Comparison of ENCODE assay signal across 9 cellular contexts in genomic region chr12:57591567-57592325, GRCh38. TPM values are rescaled to one million over a fixed set of nuclear protein-coding genes. Genes with fewer than 3 reads are reported as not detected.
DNase-seq lines count a peak whose midpoint lies in the region; ATAC-seq, FAIRE-seq and TF ChIP-seq lines count a peak whose summit lies in the region.
"Had no signal": no experiment of that assay in that cellular context is flagged by ENCODE, and none has a peak within 500 bp of the region (broad histone marks: within the 10 kb centered on the region; RNA-seq: fewer than 3 reads in every experiment).

No MANE protein-coding gene starts in this region.

- peaks cover 31% of the 10 kb centered on the region for H3K36me3 Mint-ChIP-seq in activated T-cell treated with anti-CD3 and anti-CD28 coated beads, Interleukin-2, amount 50 U/mL, for 24 hours (ENCODE audit: low read depth)
- H3K36me3 Mint-ChIP-seq in immature natural killer cell = peaks cover 2 to 8% (median 7%) of the 10 kb centered on the region in 3 donors

- H3K9ac ChIP-seq in GM12878 (ENCODE audit: control insufficient read depth, insufficient read depth, low read length) (peak overlapping the region; percentile 67), smooth muscle cell (ENCODE audit: low read depth) (peak overlapping the region; percentile 59)

- no peak for DNase-seq in activated T-cell treated with anti-CD3 and anti-CD28 coated beads, Interleukin-2, amount 50 U/mL, for 24 hours
- no peak for DNase-seq in activated T-cell treated with anti-CD3 and anti-CD28 coated beads, Interleukin-2, amount 50 U/mL, for 1 hour
- DNase-seq in Jurkat, Clone E6-1 (ENCODE audit: low read depth, low spot score) = no peak
- DNase-seq in GM12878 (ENCODE audit: low read depth, low spot score) (no peak), immature natural killer cell (no peak), smooth muscle cell (lab: John Stamatoyannopoulos, UW; ENCODE audit: unreplicated experiment) (no peak), GM10266 (ENCODE audit: extremely low spot score) (no peak), dedifferentiated amniotic fluid mesenchymal stem cell (ENCODE audit: extremely low spot score) (no peak)

- peak; percentile 55 for ATAC-seq in GM12878

- H3K9me3 Mint-ChIP-seq in activated T-cell treated with anti-CD3 and anti-CD28 coated beads, Interleukin-2, amount 50 U/mL, for 24 hours = no peaks in the 10 kb centered on the region
- H3K9me3 Mint-ChIP-seq in immature natural killer cell = no peaks in the 10 kb centered on the region

- H3K36me3 ChIP-seq in GM12878 (ENCODE audit: control insufficient read depth in 2 of 2, insufficient read depth in 2 of 2, low read length in 1 of 2) = no peaks in the 10 kb centered on the region
- no peaks in the 10 kb centered on the region for H3K36me3 ChIP-seq in smooth muscle cell (ENCODE audit: low read depth)

- H3F3A ChIP-seq in smooth muscle cell (ENCODE audit: low read depth) = no peaks in the 10 kb centered on the region

- H3K9me3 ChIP-seq in GM12878 (replicated peaks; ENCODE audit: control insufficient read depth, insufficient read depth, low read length) (no peaks in the 10 kb centered on the region), smooth muscle cell (replicated peaks; ENCODE audit: low read depth) (no peaks in the 10 kb centered on the region)

- no peak for FAIRE-seq in GM12878 (lab: Jason Lieb, UNC)

- intact Hi-C loops in GM12878 (cut with micrococcal nuclease; ENCODE audit: unreplicated experiment) = loop anchor here (5.0 kb wide), 1 partner anchor 101 kb away; the partner anchor contains the start of gene OS9

- no peak for TF ChIP-seq EP300 in GM12878 (IDR thresholded peaks at IDR 0.05; ENCODE audit: borderline replicate concordance in 1 of 2, control insufficient read depth in 1 of 2, low read depth in 2 of 2, low read length in 2 of 2)

- H3K4me3 ChIP-seq in Jurkat, Clone E6-1 (ENCODE audit: low read length) = peak overlapping the region; percentile 68
- H3K4me3 ChIP-seq in GM12878 (peak overlapping the region; percentile 98), smooth muscle cell (peak overlapping the region; percentile 88)

- H3K4me1 ChIP-seq in GM12878 (ENCODE audit: control insufficient read depth, insufficient read depth, low read length) (peaks cover 4% of the 10 kb centered on the region; the same call in 1 of the 2 replicates), smooth muscle cell (ENCODE audit: low read depth) (peaks cover 11% of the 10 kb centered on the region)

- peak overlapping the region; percentile 84 for H3K27ac Mint-ChIP-seq in activated T-cell treated with anti-CD3 and anti-CD28 coated beads, Interleukin-2, amount 50 U/mL, for 24 hours
- H3K27ac Mint-ChIP-seq in immature natural killer cell = peak overlapping the region; percentile 64 to 95 (median 92)

- H2AFZ ChIP-seq in GM12878 (ENCODE audit: control insufficient read depth, low read depth, low read length) = peak overlapping the region; percentile 93
- H2AFZ ChIP-seq in smooth muscle cell (ENCODE audit: low read depth) = peak overlapping the region; percentile 98

- POLR2A ChIA-PET in GM12878 (lab: Charles Lee) = interaction anchor here (0.9 to 2.0 kb wide), 6 partner anchors 9 to 71 kb away, joined by 3 to 9 read pairs (median 4); partner anchors contain the start of genes ARHGEF25 and DDIT3

- in situ Hi-C loops in GM12878 (cut with MboI) = no loop called here

- no TSS peak for BruUV-seq in GM12878 (replicated peaks; lab: Mats Ljungman, UMichigan)

- SMC1A ChIA-PET in GM12878 (lab: Charles Lee; ENCODE audit: uncharacterized antibody, unreplicated experiment) = interaction anchor here (0.6 to 2.8 kb wide), 8 partner anchors 9 to 181 kb away, joined by 3 to 15 read pairs (median 4); no protein-coding TSS in a partner anchor

- H3K79me2 ChIP-seq in GM12878 (ENCODE audit: control insufficient read depth, insufficient read depth, low read length) = peaks cover 7% of the 10 kb centered on the region
- peaks cover 8% of the 10 kb centered on the region for H3K79me2 ChIP-seq in smooth muscle cell (ENCODE audit: low read depth)

- H4K20me1 ChIP-seq in GM12878 (ENCODE audit: control insufficient read depth, insufficient read depth) (no peaks in the 10 kb centered on the region), smooth muscle cell (ENCODE audit: low read depth) (peaks cover 22% of the 10 kb centered on the region)

- H3K27me3 ChIP-seq in GM12878 (replicated peaks in 1 of 2; ENCODE audit: control insufficient read depth in 2 of 2, insufficient read depth in 2 of 2, low read length in 1 of 2) = no peaks in the 10 kb centered on the region
- peaks cover 10% of the 10 kb centered on the region for H3K27me3 ChIP-seq in smooth muscle cell (ENCODE audit: low read depth)

- H3K27me3 Mint-ChIP-seq in activated T-cell treated with anti-CD3 and anti-CD28 coated beads, Interleukin-2, amount 50 U/mL, for 24 hours = no peaks in the 10 kb centered on the region
- peaks cover 0 to 8% (median 0%) of the 10 kb centered on the region in 3 donors for H3K27me3 Mint-ChIP-seq in immature natural killer cell (ENCODE audit: low read depth in 3 of 3)

- CTCF ChIA-PET in GM12878 (lab: Yijun Ruan, JAX) = interaction anchor here (0.6 to 5.1 kb wide), 8 partner anchors 9 to 189 kb away, joined by 3 to 52 read pairs (median 5); partner anchors contain the start of genes INHBE and OS9

- RAD21 ChIA-PET in GM12878 (lab: Charles Lee; ENCODE audit: unreplicated experiment) = interaction anchor here (2.3 kb wide), 1 partner anchor 23 kb away, joined by 8 read pairs; no protein-coding TSS in a partner anchor

- no peak for TF ChIP-seq RAD21 in GM12878 (IDR thresholded peaks at IDR 0.05; ENCODE audit: insufficient read depth, low read depth, low read length)

- H3K4me3 Mint-ChIP-seq in activated T-cell treated with anti-CD3 and anti-CD28 coated beads, Interleukin-2, amount 50 U/mL, for 24 hours = peak overlapping the region; percentile 87
- H3K4me3 Mint-ChIP-seq in immature natural killer cell = peak overlapping the region; percentile 90 to 94 (median 93)

- H3K4me2 ChIP-seq in GM12878 (ENCODE audit: control insufficient read depth, insufficient read depth) (peak overlapping the region; percentile 99), smooth muscle cell (peak overlapping the region; percentile 96)

- no peak for TF ChIP-seq POLR2A in GM12878 (IDR thresholded peaks at IDR 0.05; ENCODE audit: low read depth, low read length)

- H3K4me1 Mint-ChIP-seq in activated T-cell treated with anti-CD3 and anti-CD28 coated beads, Interleukin-2, amount 50 U/mL, for 24 hours (ENCODE audit: low read depth) = peaks cover 28% of the 10 kb centered on the region
- H3K4me1 Mint-ChIP-seq in immature natural killer cell = peaks cover 34 to 42% of the 10 kb centered on the region in 2 donors

- 42% methylated on average over 16 of the region's 16 CpGs for WGBS in GM12878 (ENCODE audit: insufficient coverage, insufficient replicate concordance, low lambda C conversion rate, missing lambda C conversion rate)
- whole genome bisulfite sequencing in smooth muscle cell (ENCODE audit: low lambda C conversion rate) = 26% methylated on average over 16 of the region's 16 CpGs

- H3K27ac ChIP-seq in GM12878 (ENCODE audit: control insufficient read depth, insufficient read depth) (peak overlapping the region; percentile 51; the same call in 1 of the 2 replicates), smooth muscle cell (ENCODE audit: low read depth) (no peak overlapping the region)

- TF ChIP-seq CTCF in GM12878 (IDR thresholded peaks at IDR 0.05 in 2 of 3, conservative IDR thresholded peaks at IDR 0.05 in 1 of 3; ENCODE audit: control insufficient read depth in 2 of 3, extremely low read depth in 1 of 3, insufficient read depth in 1 of 3, low read depth in 3 of 3, low read length in 3 of 3) = no peak
- TF ChIP-seq CTCF in smooth muscle cell (IDR thresholded peaks at IDR 0.05; ENCODE audit: borderline replicate concordance, insufficient read depth, poor library complexity, severe bottlenecking) = no peak
- no peak for TF ChIP-seq CTCF in GM10266 (IDR thresholded peaks at IDR 0.05; ENCODE audit: control insufficient read depth, insufficient read depth, low read depth, missing control alignments)

RNA-seq across cellular contexts. Expression of gene PIP4K2C, which starts 0.8 kb away (rescaled TPM):
- 10.1 TPM for polyA plus RNA-seq in Jurkat, Clone E6-1 (2012; ENCODE audit: insufficient read depth, insufficient read length)
- total RNA-seq in GM12878 (2013; cell fraction: nucleolus; rRNA removed) = 11.2 and 12.1 TPM in 2 replicates
- total RNA-seq in GM12878 (2014; rRNA removed) (13.1 and 15.0 TPM in 2 replicates), GM12878 (2014; rRNA removed; fragmentation: Illumina TruSeq; extraction: Trizol) (9.5 and 10.6 TPM in 2 replicates), GM12878 (2021) (19.0 and 20.9 TPM in 2 replicates), smooth muscle cell (39.5 and 53.8 TPM in 2 replicates)
- polyA plus RNA-seq in GM12878 (2011; ENCODE audit: low read depth) = 10.3 TPM
- polyA plus RNA-seq in GM12878 (2011; rRNA removed) (19.2 and 23.7 TPM in 2 replicates), GM12878 (2014; fragmentation: Illumina TruSeq; extraction: Trizol) (25.1 and 34.2 TPM in 2 replicates), GM12878 (2014; fragmentation: Nextera tagmentation; extraction: Ambion mirVana) (1 to 10 TPM; 4.8 to 6.0 TPM), GM12878 (2014; rRNA removed) (13.9 and 18.4 TPM in 2 replicates), GM12878 (2016; fragmentation: Nextera tagmentation; extraction: Ambion mirVana) (10 to 100 TPM; 13.3 to 16.5 TPM), immature natural killer cell (10 to 100 TPM; 33.0 to 61.8 (median 54.1) TPM), smooth muscle cell (33.3 and 41.1 TPM in 2 replicates)
- polyA plus RNA-seq in GM12878 (2011; cell fraction: cytosol; rRNA removed) = 13.6 and 16.9 TPM in 2 replicates
- polyA plus RNA-seq in GM12878 (2011; cell fraction: nucleus; rRNA removed) = 28.2 and 29.1 TPM in 2 replicates
- polyA plus RNA-seq in GM12878 (2012) = 11.2 and 13.0 TPM in 2 replicates
- 12.5 and 14.3 TPM in 2 replicates for polyA minus RNA-seq in GM12878 (2011; rRNA and poly(A)+ RNA removed)
- 3.8 and 4.3 TPM in 2 replicates for polyA minus RNA-seq in GM12878 (2011; cell fraction: cytosol; rRNA and poly(A)+ RNA removed)
- polyA minus RNA-seq in GM12878 (2011; cell fraction: nucleus; rRNA and poly(A)+ RNA removed) = 4.1 and 5.8 TPM in 2 replicates

RNA-seq across cellular contexts. Expression of gene DTX3, which starts 12.9 kb away (rescaled TPM):
- not detected for polyA plus RNA-seq in Jurkat, Clone E6-1 (2012; ENCODE audit: insufficient read depth, insufficient read length)
- total RNA-seq in GM12878 (2013; cell fraction: nucleolus; rRNA removed) = 21.1 and 24.2 TPM in 2 replicates
- 7.8 and 11.1 TPM in 2 replicates for total RNA-seq in GM12878 (2014; rRNA removed)
- 5.2 and 6.0 TPM in 2 replicates for total RNA-seq in GM12878 (2014; rRNA removed; fragmentation: Illumina TruSeq; extraction: Trizol)
- total RNA-seq in GM12878 (2021) = 9.6 and 10.5 TPM in 2 replicates
- 15.8 TPM for polyA plus RNA-seq in GM12878 (2011; ENCODE audit: low read depth)
- 3.8 and 6.0 TPM in 2 replicates for polyA plus RNA-seq in GM12878 (2011; rRNA removed)
- polyA plus RNA-seq in GM12878 (2011; cell fraction: cytosol; rRNA removed) = 8.5 and 10.4 TPM in 2 replicates
- polyA plus RNA-seq in GM12878 (2011; cell fraction: nucleus; rRNA removed) = 45.4 and 51.8 TPM in 2 replicates
- 24.9 and 31.7 TPM in 2 replicates for polyA plus RNA-seq in GM12878 (2012)
- polyA plus RNA-seq in GM12878 (2014; fragmentation: Illumina TruSeq; extraction: Trizol) = 6.1 and 9.2 TPM in 2 replicates
- 1 to 10 TPM; 1.1 to 2.1 TPM for polyA plus RNA-seq in GM12878 (2014; fragmentation: Nextera tagmentation; extraction: Ambion mirVana)
- polyA plus RNA-seq in GM12878 (2014; rRNA removed) = 13.6 and 14.9 TPM in 2 replicates
- 1 to 10 TPM; 2.3 to 3.0 TPM for polyA plus RNA-seq in GM12878 (2016; fragmentation: Nextera tagmentation; extraction: Ambion mirVana)
- polyA minus RNA-seq in GM12878 (2011; rRNA and poly(A)+ RNA removed) = 2.3 and 6.1 TPM in 2 replicates
- 0.67 and 1.1 TPM in 2 replicates for polyA minus RNA-seq in GM12878 (2011; cell fraction: cytosol; rRNA and poly(A)+ RNA removed)
- 4.6 and 5.3 TPM in 2 replicates for polyA minus RNA-seq in GM12878 (2011; cell fraction: nucleus; rRNA and poly(A)+ RNA removed)
- 10 to 100 TPM in 1 of 3 donors, 1 to 10 TPM in 2; 8.1 to 20.2 (median 9.5) TPM for polyA plus RNA-seq in immature natural killer cell
- total RNA-seq in smooth muscle cell = 28.9 and 29.4 TPM in 2 replicates
- 43.0 and 48.2 TPM in 2 replicates for polyA plus RNA-seq in smooth muscle cell

RNA-seq across cellular contexts. Expression of gene ARHGEF25, which starts 19.5 kb away (rescaled TPM):
- 3.3 TPM for polyA plus RNA-seq in Jurkat, Clone E6-1 (2012; ENCODE audit: insufficient read depth, insufficient read length)
- total RNA-seq in GM12878 (2013; cell fraction: nucleolus; rRNA removed) = 7.8 and 8.5 TPM in 2 replicates
- total RNA-seq in GM12878 (2014; rRNA removed) = 0.56 and 1.1 TPM in 2 replicates
- 0.40 and 1.5 TPM in 2 replicates for total RNA-seq in GM12878 (2014; rRNA removed; fragmentation: Illumina TruSeq; extraction: Trizol)
- 1.5 and 1.7 TPM in 2 replicates for total RNA-seq in GM12878 (2021)
- polyA plus RNA-seq in GM12878 (2011; ENCODE audit: low read depth) = 5.8 TPM
- polyA plus RNA-seq in GM12878 (2011; rRNA removed) = 2.5 and 4.5 TPM in 2 replicates
- polyA plus RNA-seq in GM12878 (2011; cell fraction: cytosol; rRNA removed) = 4.1 TPM in 2 replicates
- 12.0 and 16.0 TPM in 2 replicates for polyA plus RNA-seq in GM12878 (2011; cell fraction: nucleus; rRNA removed)
- polyA plus RNA-seq in GM12878 (2012) = 5.4 and 5.6 TPM in 2 replicates
- 2.7 TPM in 2 replicates for polyA plus RNA-seq in GM12878 (2014; fragmentation: Illumina TruSeq; extraction: Trizol)
- polyA plus RNA-seq in GM12878 (2014; fragmentation: Nextera tagmentation; extraction: Ambion mirVana) = under 1 TPM in 1 of 2 experiments, not detected in 1; 0.08 TPM
- 1.1 and 1.2 TPM in 2 replicates for polyA plus RNA-seq in GM12878 (2014; rRNA removed)
- polyA plus RNA-seq in GM12878 (2016; fragmentation: Nextera tagmentation; extraction: Ambion mirVana) = not detected
- polyA minus RNA-seq in GM12878 (2011; rRNA and poly(A)+ RNA removed) = 2.3 and 2.4 TPM in 2 replicates
- polyA minus RNA-seq in GM12878 (2011; cell fraction: cytosol; rRNA and poly(A)+ RNA removed) = 0.80 and 1.9 TPM in 2 replicates
- polyA minus RNA-seq in GM12878 (2011; cell fraction: nucleus; rRNA and poly(A)+ RNA removed) = 2.1 and 3.6 TPM in 2 replicates
- polyA plus RNA-seq in immature natural killer cell = under 1 TPM in 1 of 3 donors, not detected in 2; 0.27 TPM
- 13.9 and 18.5 TPM in 2 replicates for total RNA-seq in smooth muscle cell
- polyA plus RNA-seq in smooth muscle cell = 1.5 and 3.8 TPM in 2 replicates

RNA-seq across cellular contexts. Expression of gene B4GALNT1, which starts 41.3 kb away (rescaled TPM):
- polyA plus RNA-seq in Jurkat, Clone E6-1 (2012; ENCODE audit: insufficient read depth, insufficient read length) = 24.0 TPM
- 0.88 and 0.93 TPM in 2 replicates for total RNA-seq in GM12878 (2013; cell fraction: nucleolus; rRNA removed)
- total RNA-seq in GM12878 (2014; rRNA removed) (0.06 TPM in 1 of 2 replicates, not detected in the other), GM12878 (2014; rRNA removed; fragmentation: Illumina TruSeq; extraction: Trizol) (0.05 TPM in 1 of 2 replicates, not detected in the other), GM12878 (2021) (0.08 and 0.38 TPM in 2 replicates), smooth muscle cell (1.7 and 1.8 TPM in 2 replicates)
- polyA plus RNA-seq in GM12878 (2011; ENCODE audit: low read depth) = 0.20 TPM
- polyA plus RNA-seq in GM12878 (2011; rRNA removed) (0.14 and 0.17 TPM in 2 replicates), GM12878 (2014; fragmentation: Illumina TruSeq; extraction: Trizol) (0.01 TPM in 1 of 2 replicates, not detected in the other), GM12878 (2014; fragmentation: Nextera tagmentation; extraction: Ambion mirVana) (not detected), GM12878 (2014; rRNA removed) (0.03 and 0.17 TPM in 2 replicates), GM12878 (2016; fragmentation: Nextera tagmentation; extraction: Ambion mirVana) (under 1 TPM; 0.12 to 0.24 TPM), immature natural killer cell (not detected), smooth muscle cell (2.1 and 5.6 TPM in 2 replicates)
- polyA plus RNA-seq in GM12878 (2011; cell fraction: cytosol; rRNA removed) = 0.12 and 0.20 TPM in 2 replicates
- 0.57 and 1.3 TPM in 2 replicates for polyA plus RNA-seq in GM12878 (2011; cell fraction: nucleus; rRNA removed)
- polyA plus RNA-seq in GM12878 (2012) = 0.09 and 0.29 TPM in 2 replicates
- 0.15 and 0.36 TPM in 2 replicates for polyA minus RNA-seq in GM12878 (2011; rRNA and poly(A)+ RNA removed)
- polyA minus RNA-seq in GM12878 (2011; cell fraction: cytosol; rRNA and poly(A)+ RNA removed) = not detected in 2 replicates
- polyA minus RNA-seq in GM12878 (2011; cell fraction: nucleus; rRNA and poly(A)+ RNA removed) = 0.29 and 0.73 TPM in 2 replicates

RNA-seq across cellular contexts. Expression of gene KIF5A, which starts 41.9 kb away (rescaled TPM):
- 5.4 TPM for polyA plus RNA-seq in Jurkat, Clone E6-1 (2012; ENCODE audit: insufficient read depth, insufficient read length)
- 0.73 and 0.77 TPM in 2 replicates for total RNA-seq in GM12878 (2013; cell fraction: nucleolus; rRNA removed)
- total RNA-seq in GM12878 (2014; rRNA removed) (1.0 and 1.1 TPM in 2 replicates), GM12878 (2014; rRNA removed; fragmentation: Illumina TruSeq; extraction: Trizol) (1.1 and 1.3 TPM in 2 replicates), GM12878 (2021) (2.2 and 2.9 TPM in 2 replicates), smooth muscle cell (2.2 and 2.8 TPM in 2 replicates)
- polyA plus RNA-seq in GM12878 (2011; ENCODE audit: low read depth) = 0.24 TPM
- polyA plus RNA-seq in GM12878 (2011; rRNA removed) (0.48 and 0.56 TPM in 2 replicates), GM12878 (2014; fragmentation: Illumina TruSeq; extraction: Trizol) (2.0 and 2.2 TPM in 2 replicates), GM12878 (2014; fragmentation: Nextera tagmentation; extraction: Ambion mirVana) (under 1 TPM; 0.35 to 0.44 TPM), GM12878 (2014; rRNA removed) (1.7 and 2.0 TPM in 2 replicates), GM12878 (2016; fragmentation: Nextera tagmentation; extraction: Ambion mirVana) (under 1 TPM; 0.69 to 0.92 TPM), immature natural killer cell (not detected), smooth muscle cell (0.34 and 0.53 TPM in 2 replicates)
- polyA plus RNA-seq in GM12878 (2011; cell fraction: cytosol; rRNA removed) = 0.30 and 0.31 TPM in 2 replicates
- polyA plus RNA-seq in GM12878 (2011; cell fraction: nucleus; rRNA removed) = 1.2 and 1.5 TPM in 2 replicates
- 0.51 and 0.79 TPM in 2 replicates for polyA plus RNA-seq in GM12878 (2012)
- polyA minus RNA-seq in GM12878 (2011; rRNA and poly(A)+ RNA removed) = 0.36 and 0.51 TPM in 2 replicates
- 0.10 TPM in 1 of 2 replicates, not detected in the other for polyA minus RNA-seq in GM12878 (2011; cell fraction: cytosol; rRNA and poly(A)+ RNA removed)
- polyA minus RNA-seq in GM12878 (2011; cell fraction: nucleus; rRNA and poly(A)+ RNA removed) = 0.24 and 0.29 TPM in 2 replicates
- total RNA-seq: myocyte had no signal
